ENCODE assay signal across 22 cellular contexts in the genomic region with DNA sequence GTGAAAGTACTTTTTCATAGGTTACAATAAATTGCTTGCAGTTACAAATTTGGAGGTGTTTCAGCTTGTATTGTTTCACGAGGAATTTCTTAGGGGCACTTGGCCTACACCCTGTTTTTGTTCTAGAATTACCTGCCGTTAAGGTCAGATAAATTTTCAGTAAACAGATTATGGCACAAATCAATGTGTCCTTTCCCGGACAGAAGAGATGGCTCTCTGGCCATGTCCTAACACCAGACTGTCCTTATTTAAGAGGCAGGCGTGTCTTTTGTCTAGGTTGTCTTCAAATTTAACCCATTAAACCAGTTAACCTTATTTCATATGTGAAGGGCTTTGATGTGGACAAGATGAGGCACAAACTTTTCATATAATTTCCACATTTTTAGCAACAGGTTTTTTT.
"Had no signal": no experiment of that assay in that cellular context is flagged by ENCODE, and none has a peak within 500 bp of the region (broad histone marks: within the 10 kb centered on the region; RNA-seq: fewer than 3 reads in every experiment).

No MANE protein-coding gene starts in this region.

- H3K4me3 ChIP-seq: esophagus squamous epithelium, gastroesophageal sphincter, left lung, lower lobe of right lung, neural progenitor cell, ovary, right atrium auricular region, suprapubic skin, thyroid gland had no signal

- DNase-seq: effector memory CD4-positive, alpha-beta T cell; esophagus squamous epithelium; foreskin fibroblast; glutamatergic neuron; islet precursor cell; left lung; lower lobe of right lung; nucleus accumbens; ovary; small intestine; stimulated activated CD4-positive, alpha-beta T cell treated with anti-CD3 and anti-CD28 coated beads, Interleukin-2, amount 100 ng/mL, for 48 hours; stimulated activated naive CD8-positive, alpha-beta T cell treated with anti-CD3 and anti-CD28 coated beads, Interleukin-15, Interleukin-2, amounts not matched to agents 100 U/mL and 50 U/mL, for 24 hours; thyroid gland had no signal

- H3K36me3 ChIP-seq: neural progenitor cell, ovary, thyroid gland had no signal

- H3K9me3 ChIP-seq: esophagus squamous epithelium, gastroesophageal sphincter, left lung, lower lobe of right lung, ovary, right atrium auricular region, suprapubic skin, thyroid gland had no signal

- H3K9me3 Mint-ChIP-seq: memory B cell; mesothelial cell of epicardium; natural killer cell treated with Interleukin-12 subunit alpha and Interleukin-12 subunit beta and Interleukin-15 and Interleukin-18, amount 100 ng/mL, for 72 hours; neural progenitor cell had no signal

- H3K4me3 Mint-ChIP-seq: memory B cell; mesothelial cell of epicardium; natural killer cell treated with Interleukin-12 subunit alpha and Interleukin-12 subunit beta and Interleukin-15 and Interleukin-18, amount 100 ng/mL, for 72 hours; neural progenitor cell; type B pancreatic cell had no signal

- H3K4me1 ChIP-seq: suprapubic skin, thyroid gland had no signal

- H3K27me3 ChIP-seq: esophagus squamous epithelium, gastroesophageal sphincter, left lung, neural progenitor cell, ovary, right atrium auricular region, suprapubic skin, thyroid gland had no signal

- ATAC-seq: gastroesophageal sphincter; left lung; lower lobe of right lung; natural killer cell treated with Interleukin-12 subunit alpha and Interleukin-12 subunit beta and Interleukin-15 and Interleukin-18, amount 100 ng/mL, for 72 hours; stimulated activated naive CD8-positive, alpha-beta T cell treated with anti-CD3 and anti-CD28 coated beads, Interleukin-15, Interleukin-2, amounts not matched to agents 100 U/mL and 50 U/mL, for 24 hours had no signal

- H3K27ac ChIP-seq: epithelial cell of prostate, esophagus squamous epithelium, gastroesophageal sphincter, left lung, lower lobe of right lung, neural progenitor cell, ovary, right atrium auricular region, suprapubic skin, thyroid gland had no signal

- H3K27me3 Mint-ChIP-seq: memory B cell; natural killer cell treated with Interleukin-12 subunit alpha and Interleukin-12 subunit beta and Interleukin-15 and Interleukin-18, amount 100 ng/mL, for 72 hours; type B pancreatic cell had no signal

- H3K36me3 Mint-ChIP-seq: natural killer cell treated with Interleukin-12 subunit alpha and Interleukin-12 subunit beta and Interleukin-15 and Interleukin-18, amount 100 ng/mL, for 72 hours had no signal

- H3K27ac Mint-ChIP-seq: mesothelial cell of epicardium; natural killer cell treated with Interleukin-12 subunit alpha and Interleukin-12 subunit beta and Interleukin-15 and Interleukin-18, amount 100 ng/mL, for 72 hours; neural progenitor cell; type B pancreatic cell had no signal
